Comparison of ENCODE assay signal across 1 cellular context in the genomic region with DNA sequence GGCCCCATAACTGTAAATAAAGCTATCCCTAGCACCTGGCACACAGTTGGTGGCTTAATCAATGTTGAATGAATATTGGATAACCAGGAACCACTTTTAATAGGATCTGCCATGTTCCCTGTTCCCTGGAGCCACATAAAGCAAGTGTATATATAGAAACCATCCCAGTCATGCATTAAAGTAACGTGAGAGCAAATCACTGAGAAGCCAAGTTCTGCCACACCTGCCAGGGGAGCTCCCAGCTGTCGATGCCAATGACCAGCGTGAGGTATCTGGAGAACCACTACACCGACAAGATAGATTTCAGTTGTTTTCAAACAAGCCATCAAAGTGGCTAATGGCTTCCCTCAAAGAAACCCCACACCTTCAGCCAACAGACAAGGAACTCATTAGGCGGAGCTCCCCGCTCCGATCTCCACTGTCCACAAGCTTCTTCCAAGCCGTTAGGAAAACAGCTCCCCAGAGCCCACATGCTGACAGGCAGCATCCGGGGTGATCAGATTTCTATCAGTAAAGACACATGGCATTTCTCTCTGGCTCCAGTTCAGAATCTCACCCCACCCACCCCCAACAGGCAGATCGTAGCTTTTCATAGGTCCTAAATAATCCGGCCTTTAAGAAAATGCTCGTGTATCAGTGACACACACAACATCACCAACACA.
TF ChIP-seq lines count a peak whose summit lies in the region.

No MANE protein-coding gene starts in this region.

TF ChIP-seq in HepG2, 621 proteins besides CTCF, POLR2A, EP300 and RAD21:
- TF ChIP-seq SNAPC4 (CRISPR knock-in tag; IDR thresholded peaks at IDR 0.05): no peak
- TF ChIP-seq ZNF709 (CRISPR knock-in tag; IDR thresholded peaks at IDR 0.05): no peak
- no peak for TF ChIP-seq ZBTB2 (CRISPR knock-in tag; IDR thresholded peaks at IDR 0.05; ENCODE audit: low read depth)
- no peak for TF ChIP-seq KMT2B (CRISPR knock-in tag; IDR thresholded peaks at IDR 0.05)
- TF ChIP-seq ZNF512 (CRISPR knock-in tag; IDR thresholded peaks at IDR 0.05): no peak
- TF ChIP-seq MLX (CRISPR knock-in tag; IDR thresholded peaks at IDR 0.05): no peak
